Comparison of ENCODE assay signal across 8 cellular contexts in the genomic region with DNA sequence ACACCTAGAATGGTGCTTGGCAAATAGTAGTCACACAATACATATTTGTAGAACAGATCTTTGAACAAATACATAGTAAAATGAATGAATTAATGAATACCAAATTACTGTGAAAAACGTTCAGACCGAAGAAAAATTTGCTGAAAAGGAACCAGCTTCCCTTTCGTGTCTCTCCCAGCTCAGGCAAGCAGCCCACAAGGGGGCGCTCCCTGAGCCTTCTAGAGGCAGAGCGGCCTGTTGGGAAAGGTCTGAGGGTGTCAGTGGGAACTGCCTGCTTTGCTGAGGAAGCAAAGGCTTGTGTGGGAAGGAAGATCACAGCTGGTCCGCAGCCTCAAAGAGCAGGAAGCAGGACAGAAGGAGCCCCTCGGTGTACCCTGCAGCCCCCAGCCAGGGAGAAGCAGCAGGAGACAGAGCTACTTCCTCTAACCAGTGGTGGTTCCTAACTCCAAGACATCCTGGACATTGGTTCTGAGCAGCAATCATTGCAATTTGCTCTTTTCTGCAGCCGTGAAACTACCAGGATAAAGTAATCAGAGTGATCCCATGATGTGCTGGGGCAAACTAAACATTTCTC.
A peak's percentile ranks its signal among the peaks of the same experiment; 100 is the strongest.
DNase-seq lines count a peak whose midpoint lies in the region; ATAC-seq and TF ChIP-seq lines count a peak whose summit lies in the region.

No MANE protein-coding gene starts in this region.

- no peak overlapping the region for H3K27ac Mint-ChIP-seq in activated T-helper 17 cell treated with anti-CD3 and anti-CD28 coated beads, Interleukin-2, amount 50 U/mL, for 72 hours

- no peaks in the 10 kb centered on the region for H3K27me3 Mint-ChIP-seq in activated T-helper 17 cell treated with anti-CD3 and anti-CD28 coated beads, Interleukin-2, amount 50 U/mL, for 72 hours

- H3K4me1 ChIP-seq in right atrium auricular region = no peaks in the 10 kb centered on the region

- no peaks in the 10 kb centered on the region for H3K9me3 ChIP-seq in right atrium auricular region

- ATAC-seq in left ventricle myocardium superior (no peak), Right ventricle myocardium superior (ENCODE audit: poor library complexity) (no peak), GM21529 (IDR thresholded peaks at IDR 0.05; ENCODE audit: unreplicated experiment) (no peak)
- no peak for ATAC-seq in activated T-helper 17 cell treated with anti-CD3 and anti-CD28 coated beads, Interleukin-2, amount 50 U/mL, for 72 hours (replicated peaks)

- no peak overlapping the region for H3K4me3 ChIP-seq in right atrium auricular region

- TF ChIP-seq CTCF in right atrium auricular region (IDR thresholded peaks at IDR 0.05) = peak in 1 of 2 donors; percentile 37

- H3K9me3 Mint-ChIP-seq in activated T-helper 17 cell treated with anti-CD3 and anti-CD28 coated beads, Interleukin-2, amount 50 U/mL, for 72 hours = no peaks in the 10 kb centered on the region

- no peak overlapping the region for H3K27ac ChIP-seq in right atrium auricular region

- no peaks in the 10 kb centered on the region for H3K4me1 Mint-ChIP-seq in activated T-helper 17 cell treated with anti-CD3 and anti-CD28 coated beads, Interleukin-2, amount 50 U/mL, for 72 hours

- H3K36me3 Mint-ChIP-seq in activated T-helper 17 cell treated with anti-CD3 and anti-CD28 coated beads, Interleukin-2, amount 50 U/mL, for 72 hours (ENCODE audit: low read depth) = no peaks in the 10 kb centered on the region

- no peaks in the 10 kb centered on the region for H3K27me3 ChIP-seq in right atrium auricular region

- intact Hi-C loops in left ventricle myocardium superior (cut with micrococcal nuclease) = no loop called here
- intact Hi-C loops in Right ventricle myocardium superior (cut with DNase I) = no loop called here

- DNase-seq in left ventricle myocardium superior = peak; percentile 47
- DNase-seq in Right ventricle myocardium superior = no peak
- DNase-seq in SHP77 treated with DMSO at 0.1 percent for 48 hours (lab: John Stamatoyannopoulos, UW) = peak; percentile 3
- peak; percentile 9 for DNase-seq in right atrium auricular region (ENCODE audit: low spot score)
- no peak for DNase-seq in dedifferentiated amniotic fluid mesenchymal stem cell (ENCODE audit: extremely low spot score)
- no peak for DNase-seq in islet precursor cell

- no peaks in the 10 kb centered on the region for H3K36me3 ChIP-seq in right atrium auricular region

- no peak overlapping the region for H3K4me3 Mint-ChIP-seq in activated T-helper 17 cell treated with anti-CD3 and anti-CD28 coated beads, Interleukin-2, amount 50 U/mL, for 72 hours

Comparison
In these comparisons a context has a peak if more than half of its experiments do, and no peak if none do; other contexts are left out.
1. DNase-seq: peak in left ventricle myocardium superior (single experiment), SHP77 treated with DMSO at 0.1 percent for 48 hours (single experiment) and right atrium auricular region (single experiment); none in Right ventricle myocardium superior (single experiment), dedifferentiated amniotic fluid mesenchymal stem cell (single experiment) and islet precursor cell (single experiment).